Comparison of ENCODE assay signal across 8 cellular contexts in genomic region chr6:26156850-26157149, GRCh38.
DNase-seq lines count a peak whose midpoint lies in the region; ATAC-seq and TF ChIP-seq lines count a peak whose summit lies in the region.

No MANE protein-coding gene starts in this region.

- H3K27me3 ChIP-seq in AG04450 (ENCODE audit: control insufficient read depth, insufficient read depth, low read length) (no peaks in the 10 kb centered on the region), tibial artery (no peaks in the 10 kb centered on the region)

- CTCF ChIA-PET in AG04450 (lab: Charles Lee) = interaction anchor here (0.6 to 1.0 kb wide), 2 partner anchors 33 to 1683 kb away, joined by 3 to 4 read pairs; a partner anchor contains a TSS

- peak overlapping the region; percentile 83 for H3K4me3 ChIP-seq in AG04450 (ENCODE audit: low read depth, low read length)
- H3K4me3 ChIP-seq in astrocyte of the spinal cord (ENCODE audit: low read depth, low read length) = peak overlapping the region; percentile 90
- H3K4me3 ChIP-seq in tibial artery = peak overlapping the region; percentile 68

- H3K9me3 ChIP-seq in AG04450 (ENCODE audit: control insufficient read depth, insufficient read depth, low read length) = no peaks in the 10 kb centered on the region; the same call in 1 of the 2 replicates
- no peaks in the 10 kb centered on the region for H3K9me3 ChIP-seq in tibial artery

- ATAC-seq in HG03066 (IDR thresholded peaks at IDR 0.05; ENCODE audit: low read depth, unreplicated experiment) (peak; percentile 7), left lobe of liver (peak; percentile 36), HG02571 (IDR thresholded peaks at IDR 0.05; ENCODE audit: unreplicated experiment) (no peak)

- TF ChIP-seq CTCF in AG04450 (IDR thresholded peaks at IDR 0.05; ENCODE audit: low read depth, low read length) = no peak
- TF ChIP-seq CTCF in astrocyte of the spinal cord (IDR thresholded peaks at IDR 0.05; ENCODE audit: low read depth, low read length) = no peak
- TF ChIP-seq CTCF in tibial artery (IDR thresholded peaks at IDR 0.05) = no peak

- intact Hi-C loops in tibial artery (cut with DNase I; ENCODE audit: low total_unique reads) = loop anchor here (1.0 to 10.0 kb wide), 3 partner anchors 33 to 52 kb away; a partner anchor contains a TSS

- H3K27ac ChIP-seq in AG04450 (ENCODE audit: low read depth, low read length) = peak overlapping the region; percentile 97
- H3K27ac ChIP-seq in tibial artery = peak overlapping the region; percentile 85 to 99

- POLR2A ChIA-PET in AG04450 (lab: Yijun Ruan, JAX) = interaction anchor here (0.7 to 6.6 kb wide), 20 partner anchors 15 to 989 kb away, joined by 3 to 545 read pairs (median 14); a partner anchor contains a TSS

- H3K36me3 ChIP-seq in tibial artery = no peaks in the 10 kb centered on the region

- DNase-seq in AG04450 (ENCODE audit: low read depth, low spot score) (no peak), astrocyte of the spinal cord (ENCODE audit: low read depth, low spot score) (no peak), left lobe of liver (ENCODE audit: low spot score) (no peak), tibial artery (no peak), AG20443 (ENCODE audit: low spot score) (no peak)
- no peak for DNase-seq in stimulated activated CD4-positive, alpha-beta T cell treated with anti-CD3 and anti-CD28 coated beads, Interleukin-2, amount 100 ng/mL, for 48 hours

- H3K4me1 ChIP-seq in tibial artery = peaks cover 0 to 19% (median 9%) of the 10 kb centered on the region in 4 donors

- in situ Hi-C loops in astrocyte of the spinal cord (cut with HindIII; ENCODE audit: low sequenced_read_pairs) = no loop called here
